Comparison of ENCODE assay signal across 8 cellular contexts in genomic region chr3:142888484-142889262, GRCh38. TPM values are rescaled to one million over a fixed set of nuclear protein-coding genes. Genes with fewer than 3 reads are reported as not detected.
DNase-seq lines count a peak whose midpoint lies in the region; ATAC-seq and TF ChIP-seq lines count a peak whose summit lies in the region.

Gene PCOLCE2 (minus strand): TSS chr3:142889083. CDS start chr3:142888896, 187 bp downstream.

- H3K36me3 ChIP-seq in kidney epithelial cell (ENCODE audit: control insufficient read depth, insufficient read depth, low read length) = no peaks in the 10 kb centered on the region

- TF ChIP-seq CTCF in HFF-Myc (IDR thresholded peaks at IDR 0.05; ENCODE audit: low read depth, low read length, missing control alignments) = no peak
- no peak for TF ChIP-seq CTCF in cardiac fibroblast (IDR thresholded peaks at IDR 0.05; ENCODE audit: low read depth, low read length)
- no peak for TF ChIP-seq CTCF in kidney epithelial cell (IDR thresholded peaks at IDR 0.05; ENCODE audit: insufficient read depth, low read length, poor library complexity, severe bottlenecking)

- peak; percentile 51 for DNase-seq in COLO829 (ENCODE audit: low spot score)
- no peak for DNase-seq in HFF-Myc (ENCODE audit: extremely low read depth, low read depth)
- peak; percentile 16 for DNase-seq in RPMI7951 (ENCODE audit: low read depth)
- peak in 1 of 2 donors; percentile 23 for DNase-seq in cardiac fibroblast (ENCODE audit: low read depth in 2 of 2)
- no peak for DNase-seq in kidney epithelial cell (ENCODE audit: low read depth)
- DNase-seq in stimulated activated CD4-positive, alpha-beta T cell treated with anti-CD3 and anti-CD28 coated beads, Interleukin-4, amount 100 ng/mL, for 1 hour = peak; percentile 9
- no peak for DNase-seq in MV-4-11 (lab: John Stamatoyannopoulos, UW)

- H3K4me3 ChIP-seq in HFF-Myc (replicated peaks; ENCODE audit: low read depth, low read length) (peak within 1 kb of the TSS; percentile 43), cardiac fibroblast (replicated peaks in 1 of 2; ENCODE audit: low read depth in 2 of 2, low read length in 2 of 2) (peak within 1 kb of the TSS; percentile 60 to 61), kidney epithelial cell (ENCODE audit: low read depth, low read length) (peak within 1 kb of the TSS; percentile 61)

- H3K27me3 ChIP-seq in kidney epithelial cell (ENCODE audit: control insufficient read depth, insufficient read depth, low read length) = peaks cover 7% of the 10 kb centered on the region

- ATAC-seq in HG03342 (IDR thresholded peaks at IDR 0.05; ENCODE audit: unreplicated experiment) = no peak

RNA-seq across cellular contexts. Expression of gene PCOLCE2, which starts in this region (rescaled TPM):
- total RNA-seq in RPMI7951 (2014; rRNA removed; shearing (Covaris generic)) = 2.1 and 2.8 TPM in 2 replicates
- 1.7 and 3.4 TPM in 2 replicates for total RNA-seq in kidney epithelial cell

Comparison
In these comparisons a context has a peak if more than half of its experiments do, and no peak if none do; other contexts are left out.
1. DNase-seq: peak in COLO829 (single experiment), RPMI7951 (single experiment) and stimulated activated CD4-positive, alpha-beta T cell treated with anti-CD3 and anti-CD28 coated beads, Interleukin-4, amount 100 ng/mL, for 1 hour (single experiment); none in HFF-Myc (single experiment), kidney epithelial cell (single experiment) and MV-4-11 (single experiment).
2. Peak in every context shown above with its lines, with median percentiles within 50 percentile points of each other: H3K4me3 ChIP-seq.